ENCODE assay signal across 8 cellular contexts in genomic region chr2:263774-264492, GRCh38.
DNase-seq lines count a peak whose midpoint lies in the region; ATAC-seq lines count a peak whose summit lies in the region.

TSS of gene SH3YL1 (minus strand) at chr2:264032. CDS start at chr2:263984, 48 bp downstream.

- DNase-seq in NCI-H748 (lab: John Stamatoyannopoulos, UW; ENCODE audit: unreplicated experiment) (peak; percentile 78), NCI-H748 treated with DMSO at 0.1 percent for 48 hours (lab: John Stamatoyannopoulos, UW) (no peak), T-helper 22 cell (ENCODE audit: low read depth) (peak; percentile 47), T47D (ENCODE audit: low read depth in 1 of 2, low spot score in 1 of 2) (peak; percentile 71 to 83), islet precursor cell (peak; percentile 77), foreskin melanocyte (no peak)
- peak; percentile 57 for DNase-seq in stimulated activated CD4-positive, alpha-beta T cell treated with anti-CD3 and anti-CD28 coated beads, Interleukin-15, amount 100 ng/mL, for 24 hours

- in situ Hi-C loops in T47D (cut with HindIII; ENCODE audit: low pct_unique_long_range_greater_than_20kb, low sequenced_read_pairs) = no loop called here

- ATAC-seq in HG03378 (IDR thresholded peaks at IDR 0.05; ENCODE audit: unreplicated experiment) = peak; percentile 8

Comparison
In these comparisons a context has a peak if more than half of its experiments do, and no peak if none do; other contexts are left out.
1. DNase-seq: peak in NCI-H748 (single experiment), T-helper 22 cell (single experiment), T47D (2 of 2), islet precursor cell (single experiment) and stimulated activated CD4-positive, alpha-beta T cell treated with anti-CD3 and anti-CD28 coated beads, Interleukin-15, amount 100 ng/mL, for 24 hours (single experiment); none in NCI-H748 treated with DMSO at 0.1 percent for 48 hours (single experiment) and foreskin melanocyte (single experiment).